2 cellular contexts compared by ENCODE assay signal in the genomic region with DNA sequence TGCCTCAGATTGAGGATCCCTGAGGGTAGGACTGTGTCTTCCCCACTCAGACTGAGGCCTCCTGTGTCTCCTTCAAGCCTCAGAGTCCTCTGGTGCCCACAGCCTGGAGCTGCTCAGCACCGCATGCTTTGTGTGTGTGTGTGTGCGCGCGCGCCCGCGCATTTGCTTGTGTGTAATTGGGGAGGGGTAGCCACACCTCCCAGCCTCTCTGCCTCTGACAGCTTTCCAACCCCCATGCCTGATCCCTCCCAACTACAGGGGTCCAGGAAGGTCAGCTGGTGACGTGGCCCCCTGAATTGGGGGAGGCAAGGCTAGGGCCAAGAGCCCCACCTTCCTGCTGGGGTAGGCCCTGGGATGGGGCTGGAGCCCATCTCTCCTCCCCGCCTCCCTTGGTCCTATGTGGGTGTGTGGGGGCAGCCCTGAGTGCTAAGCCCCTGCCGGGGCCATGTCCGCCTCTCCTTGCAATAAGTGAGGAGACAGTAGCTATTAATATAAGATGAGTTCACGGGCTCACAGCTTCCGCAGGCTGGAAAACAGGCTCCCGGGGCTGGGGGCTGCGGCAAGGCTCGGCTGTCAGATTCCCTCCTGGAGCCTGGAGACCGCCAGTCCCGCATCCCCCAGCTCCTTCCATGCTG.
TF ChIP-seq lines count a peak whose summit lies in the region.

No MANE protein-coding gene starts in this region.

TF ChIP-seq in GM12878, 131 proteins besides CTCF, POLR2A, EP300 and RAD21:
- TF ChIP-seq ZNF622 (IDR thresholded peaks at IDR 0.05) (no peak), FOS (IDR thresholded peaks at IDR 0.05; ENCODE audit: borderline replicate concordance, extremely low read depth, insufficient read length) (no peak), MTA3 (IDR thresholded peaks at IDR 0.05; ENCODE audit: borderline replicate concordance, low read length) (0 out of 2 replicates have a peak, but pooled peaks have one; percentile 21), EED (IDR thresholded peaks at IDR 0.05; ENCODE audit: low read depth) (no peak)
- TF ChIP-seq, protein P1, sequence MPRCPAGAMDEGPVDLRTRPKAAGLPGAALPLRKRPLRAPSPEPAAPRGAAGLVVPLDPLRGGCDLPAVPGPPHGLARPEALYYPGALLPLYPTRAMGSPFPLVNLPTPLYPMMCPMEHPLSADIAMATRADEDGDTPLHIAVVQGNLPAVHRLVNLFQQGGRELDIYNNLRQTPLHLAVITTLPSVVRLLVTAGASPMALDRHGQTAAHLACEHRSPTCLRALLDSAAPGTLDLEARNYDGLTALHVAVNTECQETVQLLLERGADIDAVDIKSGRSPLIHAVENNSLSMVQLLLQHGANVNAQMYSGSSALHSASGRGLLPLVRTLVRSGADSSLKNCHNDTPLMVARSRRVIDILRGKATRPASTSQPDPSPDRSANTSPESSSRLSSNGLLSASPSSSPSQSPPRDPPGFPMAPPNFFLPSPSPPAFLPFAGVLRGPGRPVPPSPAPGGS (IDR thresholded peaks at IDR 0.05; ENCODE audit: borderline replicate concordance, insufficient read depth, low read depth, low read length, poor library complexity, severe bottlenecking): peak; percentile 23

TF ChIP-seq in neural cell, 6 proteins besides CTCF, POLR2A, EP300 and RAD21:
- TF ChIP-seq TAF1 (IDR thresholded peaks at IDR 0.05; ENCODE audit: low read depth) (no peak), SMC3 (conservative IDR thresholded peaks at IDR 0.05; ENCODE audit: poor library complexity) (no peak)
- TF ChIP-seq, protein P2, sequence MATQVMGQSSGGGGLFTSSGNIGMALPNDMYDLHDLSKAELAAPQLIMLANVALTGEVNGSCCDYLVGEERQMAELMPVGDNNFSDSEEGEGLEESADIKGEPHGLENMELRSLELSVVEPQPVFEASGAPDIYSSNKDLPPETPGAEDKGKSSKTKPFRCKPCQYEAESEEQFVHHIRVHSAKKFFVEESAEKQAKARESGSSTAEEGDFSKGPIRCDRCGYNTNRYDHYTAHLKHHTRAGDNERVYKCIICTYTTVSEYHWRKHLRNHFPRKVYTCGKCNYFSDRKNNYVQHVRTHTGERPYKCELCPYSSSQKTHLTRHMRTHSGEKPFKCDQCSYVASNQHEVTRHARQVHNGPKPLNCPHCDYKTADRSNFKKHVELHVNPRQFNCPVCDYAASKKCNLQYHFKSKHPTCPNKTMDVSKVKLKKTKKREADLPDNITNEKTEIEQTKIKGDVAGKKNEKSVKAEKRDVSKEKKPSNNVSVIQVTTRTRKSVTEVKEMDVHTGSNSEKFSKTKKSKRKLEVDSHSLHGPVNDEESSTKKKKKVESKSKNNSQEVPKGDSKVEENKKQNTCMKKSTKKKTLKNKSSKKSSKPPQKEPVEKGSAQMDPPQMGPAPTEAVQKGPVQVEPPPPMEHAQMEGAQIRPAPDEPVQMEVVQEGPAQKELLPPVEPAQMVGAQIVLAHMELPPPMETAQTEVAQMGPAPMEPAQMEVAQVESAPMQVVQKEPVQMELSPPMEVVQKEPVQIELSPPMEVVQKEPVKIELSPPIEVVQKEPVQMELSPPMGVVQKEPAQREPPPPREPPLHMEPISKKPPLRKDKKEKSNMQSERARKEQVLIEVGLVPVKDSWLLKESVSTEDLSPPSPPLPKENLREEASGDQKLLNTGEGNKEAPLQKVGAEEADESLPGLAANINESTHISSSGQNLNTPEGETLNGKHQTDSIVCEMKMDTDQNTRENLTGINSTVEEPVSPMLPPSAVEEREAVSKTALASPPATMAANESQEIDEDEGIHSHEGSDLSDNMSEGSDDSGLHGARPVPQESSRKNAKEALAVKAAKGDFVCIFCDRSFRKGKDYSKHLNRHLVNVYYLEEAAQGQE (IDR thresholded peaks at IDR 0.05; ENCODE audit: borderline replicate concordance): peak; percentile 38
TF ChIP-seq in neural cell: peak in this region for 1.
